Comparison of ENCODE assay signal across 8 cellular contexts in genomic region chr22:29267462-29267857, GRCh38. TPM values are rescaled to one million over a fixed set of nuclear protein-coding genes. Genes with fewer than 3 reads are reported as not detected.
DNase-seq lines count a peak whose midpoint lies in the region; ATAC-seq and TF ChIP-seq lines count a peak whose summit lies in the region.

No MANE protein-coding gene starts in this region.

- in situ Hi-C loops in G401 (cut with HindIII; ENCODE audit: low sequenced_read_pairs) = no loop called here

- H3K4me3 Mint-ChIP-seq in CD14-positive monocyte (peak overlapping the region; percentile 93 to 98), natural killer cell (peak overlapping the region; percentile 98)
- peak overlapping the region; percentile 94 for H3K4me3 Mint-ChIP-seq in central memory CD8-positive, alpha-beta T cell

- H3K4me1 Mint-ChIP-seq in CD14-positive monocyte = peaks cover 46% of the 10 kb centered on the region
- peaks cover 56% of the 10 kb centered on the region for H3K4me1 Mint-ChIP-seq in central memory CD8-positive, alpha-beta T cell
- peaks cover 54 to 59% of the 10 kb centered on the region in 2 donors for H3K4me1 Mint-ChIP-seq in natural killer cell

- H3K9me3 Mint-ChIP-seq in CD14-positive monocyte (no peaks in the 10 kb centered on the region), natural killer cell (no peaks in the 10 kb centered on the region)
- no peaks in the 10 kb centered on the region for H3K9me3 Mint-ChIP-seq in central memory CD8-positive, alpha-beta T cell

- ATAC-seq in HG03558 (IDR thresholded peaks at IDR 0.05; ENCODE audit: extremely low read depth, unreplicated experiment) = peak; percentile 12
- ATAC-seq in central memory CD8-positive, alpha-beta T cell (replicated peaks; ENCODE audit: extremely low read depth, poor library complexity, severe bottlenecking) = peak; percentile 33
- ATAC-seq in natural killer cell = no peak
- no peak for ATAC-seq in GM19463 (IDR thresholded peaks at IDR 0.05; ENCODE audit: unreplicated experiment)

- H3K27ac Mint-ChIP-seq in CD14-positive monocyte (peak overlapping the region; percentile 97 to 100 (median 100)), natural killer cell (peak overlapping the region; percentile 96 to 99)
- peak overlapping the region; percentile 99 for H3K27ac Mint-ChIP-seq in central memory CD8-positive, alpha-beta T cell (ENCODE audit: low read depth)

- peaks cover 18 to 20% of the 10 kb centered on the region in 2 donors for H3K36me3 Mint-ChIP-seq in CD14-positive monocyte
- peaks cover 37% of the 10 kb centered on the region for H3K36me3 Mint-ChIP-seq in central memory CD8-positive, alpha-beta T cell (ENCODE audit: insufficient read depth)
- H3K36me3 Mint-ChIP-seq in natural killer cell = peaks cover 8% of the 10 kb centered on the region

- intact Hi-C loops in CD14-positive monocyte (cut with micrococcal nuclease) (loop anchor here (5.0 to 10.0 kb wide), 2 partner anchors 35 to 117 kb away; partner anchors contain the start of gene AP1B1 (in 1 of the 2)), natural killer cell (cut with micrococcal nuclease) (loop anchor here (10.0 kb wide), 1 partner anchor 1353 kb away; the partner anchor contains the start of gene PITPNB)

- no peak for TF ChIP-seq CTCF in CD14-positive monocyte (IDR thresholded peaks at IDR 0.05)
- no peak for TF ChIP-seq CTCF in natural killer cell (IDR thresholded peaks at IDR 0.05)

- H3K27me3 Mint-ChIP-seq in CD14-positive monocyte (ENCODE audit: low read depth in 3 of 3) (peaks cover 0 to 2% (median 0%) of the 10 kb centered on the region in 3 donors), natural killer cell (ENCODE audit: low read depth in 2 of 2) (no peaks in the 10 kb centered on the region)
- H3K27me3 Mint-ChIP-seq in central memory CD8-positive, alpha-beta T cell = no peaks in the 10 kb centered on the region

- DNase-seq in CD14-positive monocyte (ENCODE audit: low spot score) = no peak
- no peak for DNase-seq in central memory CD8-positive, alpha-beta T cell (ENCODE audit: low spot score in 2 of 2)
- no peak for DNase-seq in natural killer cell
- no peak for DNase-seq in NAMALWA (ENCODE audit: low spot score)
- no peak for DNase-seq in G401 (ENCODE audit: low spot score)
- DNase-seq in H4 (ENCODE audit: low spot score) = no peak

RNA-seq across cellular contexts. Expression of gene RHBDD3, which starts 0.3 kb away (rescaled TPM):
- 1 to 10 TPM; 4.0 to 4.8 TPM for polyA plus RNA-seq in CD14-positive monocyte
- total RNA-seq in natural killer cell = 10 to 100 TPM; 16.6 to 20.9 (median 17.9) TPM
- 82.7 and 117 TPM in 2 replicates for total RNA-seq in G401 (2014; rRNA removed; shearing (Covaris generic))
- total RNA-seq in H4 (2014; rRNA removed; shearing (Covaris generic)) = 13.6 and 14.2 TPM in 2 replicates

RNA-seq across cellular contexts. Expression of gene EWSR1, which starts 0.6 kb away (rescaled TPM):
- 100 to 1,000 TPM in 1 of 2 donors, 10 to 100 TPM in 1; 81.2 to 136 TPM for polyA plus RNA-seq in CD14-positive monocyte
- 100 to 1,000 TPM; 366 to 387 (median 382) TPM for total RNA-seq in natural killer cell
- total RNA-seq in G401 (2014; rRNA removed; shearing (Covaris generic)) = 164 and 196 TPM in 2 replicates
- 153 and 206 TPM in 2 replicates for total RNA-seq in H4 (2014; rRNA removed; shearing (Covaris generic))

RNA-seq across cellular contexts. Expression of gene GAS2L1, which starts 39.0 kb away (rescaled TPM):
- polyA plus RNA-seq in CD14-positive monocyte = 10 to 100 TPM; 14.9 to 15.7 TPM
- total RNA-seq in natural killer cell = 1 to 10 TPM in 2 of 3 donors, under 1 TPM in 1; 0.57 to 4.1 (median 2.8) TPM
- total RNA-seq in G401 (2014; rRNA removed; shearing (Covaris generic)) = 13.2 and 26.3 TPM in 2 replicates
- total RNA-seq in H4 (2014; rRNA removed; shearing (Covaris generic)) = 3.9 and 4.0 TPM in 2 replicates

RNA-seq across cellular contexts. Expression of gene RASL10A, which starts 48.0 kb away (rescaled TPM):
- polyA plus RNA-seq in CD14-positive monocyte = under 1 TPM; 0.35 to 0.50 TPM
- under 1 TPM in 2 of 3 donors, not detected in 1; 0.20 to 0.28 TPM for total RNA-seq in natural killer cell
- 3.0 and 9.6 TPM in 2 replicates for total RNA-seq in G401 (2014; rRNA removed; shearing (Covaris generic))
- not detected in 2 replicates for total RNA-seq in H4 (2014; rRNA removed; shearing (Covaris generic))

Comparison
In these comparisons a context has a peak if more than half of its experiments do, and no peak if none do; other contexts are left out.
1. ATAC-seq: peak in HG03558 (single experiment) and central memory CD8-positive, alpha-beta T cell (single experiment); none in natural killer cell (0 of 3) and GM19463 (single experiment).
2. Peak in every context shown above with its lines, with median percentiles within 50 percentile points of each other: H3K27ac Mint-ChIP-seq and H3K4me3 Mint-ChIP-seq.